ENCODE assay signal across 2 cellular contexts in genomic region chr2:212935749-212936148, GRCh38.
TF ChIP-seq lines count a peak whose summit lies in the region.

No MANE protein-coding gene starts in this region.

TF ChIP-seq in IMR-90, 13 proteins besides CTCF, POLR2A, EP300 and RAD21:
- TF ChIP-seq, protein P1, sequence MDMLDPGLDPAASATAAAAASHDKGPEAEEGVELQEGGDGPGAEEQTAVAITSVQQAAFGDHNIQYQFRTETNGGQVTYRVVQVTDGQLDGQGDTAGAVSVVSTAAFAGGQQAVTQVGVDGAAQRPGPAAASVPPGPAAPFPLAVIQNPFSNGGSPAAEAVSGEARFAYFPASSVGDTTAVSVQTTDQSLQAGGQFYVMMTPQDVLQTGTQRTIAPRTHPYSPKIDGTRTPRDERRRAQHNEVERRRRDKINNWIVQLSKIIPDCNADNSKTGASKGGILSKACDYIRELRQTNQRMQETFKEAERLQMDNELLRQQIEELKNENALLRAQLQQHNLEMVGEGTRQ (IDR thresholded peaks at IDR 0.05; ENCODE audit: low read depth, low read length) = no peak
- no peak for TF ChIP-seq NFE2L2 (IDR thresholded peaks at IDR 0.05; ENCODE audit: low read depth, low read length)
- no peak for TF ChIP-seq BHLHE40 (IDR thresholded peaks at IDR 0.05; ENCODE audit: low read depth, low read length)
- TF ChIP-seq RFX5 (IDR thresholded peaks at IDR 0.05; ENCODE audit: low read depth, low read length) = no peak
- no peak for TF ChIP-seq MAFK (IDR thresholded peaks at IDR 0.05; ENCODE audit: low read depth, low read length)
- TF ChIP-seq SMC3 (IDR thresholded peaks at IDR 0.05; ENCODE audit: low read depth, low read length) = no peak
- TF ChIP-seq, protein P2, sequence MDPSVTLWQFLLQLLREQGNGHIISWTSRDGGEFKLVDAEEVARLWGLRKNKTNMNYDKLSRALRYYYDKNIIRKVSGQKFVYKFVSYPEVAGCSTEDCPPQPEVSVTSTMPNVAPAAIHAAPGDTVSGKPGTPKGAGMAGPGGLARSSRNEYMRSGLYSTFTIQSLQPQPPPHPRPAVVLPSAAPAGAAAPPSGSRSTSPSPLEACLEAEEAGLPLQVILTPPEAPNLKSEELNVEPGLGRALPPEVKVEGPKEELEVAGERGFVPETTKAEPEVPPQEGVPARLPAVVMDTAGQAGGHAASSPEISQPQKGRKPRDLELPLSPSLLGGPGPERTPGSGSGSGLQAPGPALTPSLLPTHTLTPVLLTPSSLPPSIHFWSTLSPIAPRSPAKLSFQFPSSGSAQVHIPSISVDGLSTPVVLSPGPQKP (IDR thresholded peaks at IDR 0.05; ENCODE audit: borderline replicate concordance, low read depth, low read length) = no peak
- no peak for TF ChIP-seq CEBPB (IDR thresholded peaks at IDR 0.05; ENCODE audit: low read depth, low read length)
- TF ChIP-seq MAZ (IDR thresholded peaks at IDR 0.05; ENCODE audit: borderline replicate concordance, low read depth, low read length) = no peak
- TF ChIP-seq CHD1 (IDR thresholded peaks at IDR 0.05; ENCODE audit: low read depth, low read length) = no peak
- no peak for TF ChIP-seq RCOR1 (IDR thresholded peaks at IDR 0.05; ENCODE audit: insufficient replicate concordance, low read length)
- TF ChIP-seq MXI1 (IDR thresholded peaks at IDR 0.05; ENCODE audit: borderline replicate concordance, low read depth, low read length) = no peak
- TF ChIP-seq FOS (IDR thresholded peaks at IDR 0.05; ENCODE audit: low read depth, low read length) = no peak
TF ChIP-seq in IMR-90: peak in this region for 0.

TF ChIP-seq in SK-N-SH, 30 proteins besides CTCF, POLR2A, EP300 and RAD21:
- TF ChIP-seq TEAD4 (IDR thresholded peaks at IDR 0.05; ENCODE audit: borderline replicate concordance, insufficient read depth) = no peak
- no peak for TF ChIP-seq MXI1 (IDR thresholded peaks at IDR 0.05; ENCODE audit: low read depth, low read length)
- no peak for TF ChIP-seq GABPA (IDR thresholded peaks at IDR 0.05; ENCODE audit: low read depth)
- TF ChIP-seq, protein P1 (IDR thresholded peaks at IDR 0.05; ENCODE audit: borderline replicate concordance, low read depth, low read length) = no peak
- no peak for TF ChIP-seq RCOR1 (IDR thresholded peaks at IDR 0.05; ENCODE audit: low read length)
- no peak for TF ChIP-seq SIN3A (IDR thresholded peaks at IDR 0.05; ENCODE audit: borderline replicate concordance, low read depth, low read length)
- TF ChIP-seq, protein P3, sequence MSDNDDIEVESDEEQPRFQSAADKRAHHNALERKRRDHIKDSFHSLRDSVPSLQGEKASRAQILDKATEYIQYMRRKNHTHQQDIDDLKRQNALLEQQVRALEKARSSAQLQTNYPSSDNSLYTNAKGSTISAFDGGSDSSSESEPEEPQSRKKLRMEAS (IDR thresholded peaks at IDR 0.05; ENCODE audit: low read depth) = no peak
- no peak for TF ChIP-seq GATA2 (CRISPR knock-in tag; IDR thresholded peaks at IDR 0.05)
- TF ChIP-seq POLR2AphosphoS5 (IDR thresholded peaks at IDR 0.05; ENCODE audit: low read depth, low read length) = no peak
- no peak for TF ChIP-seq FOXM1 (IDR thresholded peaks at IDR 0.05; ENCODE audit: low read depth)
